Comparison of ENCODE assay signal across 8 cellular contexts in the genomic region with DNA sequence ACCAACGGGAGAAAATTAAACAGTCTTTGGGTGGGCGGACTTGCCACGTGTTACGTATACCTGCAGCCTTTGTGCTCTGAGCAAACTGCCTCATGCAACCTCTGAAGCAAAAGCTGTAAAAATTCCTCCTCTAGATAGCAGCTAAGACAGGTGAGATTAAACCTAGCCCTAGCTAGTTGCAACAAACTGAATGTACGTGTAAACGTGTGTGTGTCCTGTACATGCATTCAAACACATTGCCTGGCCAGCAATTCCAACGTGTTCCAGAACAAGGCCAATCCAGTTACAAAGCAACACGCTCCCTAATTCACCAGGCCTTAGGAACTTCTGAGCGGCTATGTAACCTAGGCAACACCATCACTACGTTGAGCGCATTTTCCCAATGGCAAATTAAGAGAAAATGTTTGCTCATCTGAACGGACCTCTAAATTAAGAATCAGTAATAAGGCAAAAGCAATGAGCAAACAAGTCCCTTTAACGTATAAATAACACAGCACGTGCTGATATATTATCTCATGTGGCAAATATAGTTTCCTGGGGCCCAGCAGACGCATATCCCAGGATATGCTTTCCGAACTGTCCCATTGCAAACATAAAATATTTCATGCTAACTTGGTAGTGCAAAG. TPM values are rescaled to one million over a fixed set of nuclear protein-coding genes. Genes with fewer than 3 reads are reported as not detected.
DNase-seq lines count a peak whose midpoint lies in the region; ATAC-seq and TF ChIP-seq lines count a peak whose summit lies in the region.

No MANE protein-coding gene starts in this region.

- no peak for TF ChIP-seq CTCF in GM13976 (IDR thresholded peaks at IDR 0.05; ENCODE audit: borderline replicate concordance, control extremely low read depth, extremely low read depth, insufficient read depth, missing control alignments)
- no peak for TF ChIP-seq CTCF in tibial nerve (IDR thresholded peaks at IDR 0.05)

- H3K9me3 ChIP-seq in endocrine pancreas (ENCODE audit: control insufficient read depth, low read length), result no peaks in the 10 kb centered on the region
- H3K9me3 ChIP-seq in mesodermal cell (ENCODE audit: control insufficient read depth, low read length), result no peaks in the 10 kb centered on the region
- no peaks in the 10 kb centered on the region for H3K9me3 ChIP-seq in tibial nerve

- ATAC-seq in HG03520 (IDR thresholded peaks at IDR 0.05; ENCODE audit: unreplicated experiment) (peak; percentile 9), T-cell (replicated peaks in 1 of 4) (peak in 3 of 4 experiments; percentile 6 to 13 (median 7)), GM18861 (IDR thresholded peaks at IDR 0.05; ENCODE audit: unreplicated experiment) (no peak)

- H3K4me3 ChIP-seq in ACC112 (ENCODE audit: low read depth, low read length) (peak overlapping the region; percentile 80), endocrine pancreas (ENCODE audit: control insufficient read depth, insufficient read depth, low read length) (peak overlapping the region; percentile 83), mesodermal cell (ENCODE audit: extremely low read depth, insufficient read depth, low read length, poor library complexity, severe bottlenecking) (peak overlapping the region; percentile 90), tibial nerve (peak overlapping the region; percentile 54 to 94 (median 66))

- H3K79me2 ChIP-seq in ACC112 (ENCODE audit: control insufficient read depth, insufficient read depth, low read length, unreplicated experiment), result peaks cover 23% of the 10 kb centered on the region

- H3K27me3 Mint-ChIP-seq in T-cell, result peaks cover 10 to 12% of the 10 kb centered on the region in 2 donors

- TF ChIP-seq EP300 in tibial nerve (IDR thresholded peaks at IDR 0.05), result no peak

- in situ Hi-C loops in GM13976 (cut with MboI; ENCODE audit: low sequenced_read_pairs, unreplicated experiment), result no loop called here

- TF ChIP-seq POLR2A in tibial nerve (IDR thresholded peaks at IDR 0.05), result no peak

- POLR2A ChIA-PET in T-cell (lab: Charles Lee), result no interaction called here

- DNase-seq in GM13976 (ENCODE audit: low spot score) (peak; percentile 13), T-cell (peak in 2 of 34 experiments; percentile 5 to 11), tibial nerve (ENCODE audit: low spot score in 2 of 2) (no peak)

- H2AFZ ChIP-seq in ACC112 (ENCODE audit: low read length, unreplicated experiment), result peak overlapping the region; percentile 98

- H3K36me3 Mint-ChIP-seq in T-cell, result peaks cover 31% of the 10 kb centered on the region

- CTCF ChIA-PET in T-cell (lab: Charles Lee), result no interaction called here

- H3K9ac ChIP-seq in endocrine pancreas (ENCODE audit: control insufficient read depth, insufficient read depth, low read length), result peak overlapping the region; percentile 89

- peak overlapping the region; percentile 99 to 100 (median 100) for H3K4me3 Mint-ChIP-seq in T-cell

- H3K4me1 ChIP-seq in ACC112 (ENCODE audit: control insufficient read depth, insufficient read depth, low read length, unreplicated experiment) (no peaks in the 10 kb centered on the region), endocrine pancreas (ENCODE audit: control insufficient read depth, insufficient read depth, low read length) (peaks cover 10% of the 10 kb centered on the region), mesodermal cell (ENCODE audit: control insufficient read depth, insufficient read depth, low read length, poor library complexity, severe bottlenecking) (no peaks in the 10 kb centered on the region), tibial nerve (peaks cover 0 to 22% (median 6%) of the 10 kb centered on the region in 4 donors)

- no peaks in the 10 kb centered on the region for H3K9me3 Mint-ChIP-seq in T-cell

- peaks cover 35 to 43% (median 40%) of the 10 kb centered on the region in 3 donors for H3K4me1 Mint-ChIP-seq in T-cell

- 15 to 25% methylated on average over 9 to 14 of the region's 16 CpGs for WGBS in mesodermal cell (ENCODE audit: insufficient coverage in 2 of 2), 2 experiments
- 11 to 15% methylated on average over 16 of the region's 16 CpGs for WGBS in tibial nerve, 2 donors

- H3K27me3 ChIP-seq in ACC112 (ENCODE audit: insufficient read depth, low read length), result no peaks in the 10 kb centered on the region
- no peaks in the 10 kb centered on the region for H3K27me3 ChIP-seq in endocrine pancreas (ENCODE audit: control insufficient read depth, insufficient read depth, low read length)
- no peaks in the 10 kb centered on the region for H3K27me3 ChIP-seq in tibial nerve

- H3K27ac Mint-ChIP-seq in T-cell, result peak overlapping the region; percentile 98 to 100

- H3K27ac ChIP-seq in ACC112 (ENCODE audit: low read depth, low read length) (peak overlapping the region; percentile 77), mesodermal cell (ENCODE audit: low read depth, low read length, severe bottlenecking) (peak overlapping the region; percentile 80), tibial nerve (peak overlapping the region; percentile 59 to 97 (median 89))

- peaks cover 17% of the 10 kb centered on the region for H3K36me3 ChIP-seq in ACC112 (ENCODE audit: insufficient read depth, low read length)
- no peaks in the 10 kb centered on the region for H3K36me3 ChIP-seq in endocrine pancreas (ENCODE audit: control insufficient read depth, insufficient read depth, low read length)
- peaks cover 38% of the 10 kb centered on the region for H3K36me3 ChIP-seq in mesodermal cell (ENCODE audit: control insufficient read depth, insufficient read depth, low read length)
- H3K36me3 ChIP-seq in tibial nerve, result peaks cover 0 to 28% (median 8%) of the 10 kb centered on the region in 3 donors

RNA-seq across cellular contexts. Expression of a gene that starts 0.8 kb away (rescaled TPM):
- total RNA-seq in T-cell (10 to 100 TPM; 14.6 to 28.3 (median 26.2) TPM), tibial nerve (10 to 100 TPM; 12.0 to 21.1 (median 16.1) TPM)
- 34.2 TPM for polyA plus RNA-seq in mesodermal cell (2013, experiment 1 of 2)
- polyA plus RNA-seq in mesodermal cell (2013, experiment 2 of 2), result 38.2 TPM

RNA-seq across cellular contexts. Expression of a gene that starts 46.4 kb away (rescaled TPM):
- total RNA-seq in T-cell (10 to 100 TPM in 3 of 5 donors, 1 to 10 TPM in 2; 6.7 to 11.1 (median 10.7) TPM), tibial nerve (10 to 100 TPM; 61.5 to 74.3 (median 69.3) TPM)
- 15.5 TPM for polyA plus RNA-seq in mesodermal cell (2013, experiment 1 of 2)
- 19.4 TPM for polyA plus RNA-seq in mesodermal cell (2013, experiment 2 of 2)

RNA-seq across cellular contexts. Expression of a gene that starts 50.3 kb away (rescaled TPM):
- 10 to 100 TPM in 4 of 5 donors, 1 to 10 TPM in 1; 7.2 to 23.8 (median 14.3) TPM for total RNA-seq in T-cell
- polyA plus RNA-seq in mesodermal cell (2013, experiment 1 of 2), result 8.3 TPM
- 10.4 TPM for polyA plus RNA-seq in mesodermal cell (2013, experiment 2 of 2)
- 10 to 100 TPM; 27.3 to 58.8 (median 40.8) TPM for total RNA-seq in tibial nerve

RNA-seq across cellular contexts. Expression of a gene that starts 50.7 kb away (rescaled TPM):
- total RNA-seq in T-cell (1 to 10 TPM; 3.5 to 6.3 (median 4.2) TPM), tibial nerve (1 to 10 TPM; 1.3 to 4.5 (median 2.9) TPM)
- polyA plus RNA-seq in mesodermal cell (2013, experiment 1 of 2), result 15.5 TPM
- polyA plus RNA-seq in mesodermal cell (2013, experiment 2 of 2), result 15.5 TPM

Comparison
In these comparisons a context has a peak if more than half of its experiments do, and no peak if none do; other contexts are left out.
1. RNA of a gene that starts 46.4 kb away (total RNA-seq): 61.5 to 74.3 TPM in tibial nerve; 6.7 to 11.1 TPM in T-cell; every median in the first group is over 4 times any median in the second.
2. Peak in every context shown above with its lines, with median percentiles within 50 percentile points of each other: H3K27ac ChIP-seq and H3K4me3 ChIP-seq.